In the genomic region with DNA sequence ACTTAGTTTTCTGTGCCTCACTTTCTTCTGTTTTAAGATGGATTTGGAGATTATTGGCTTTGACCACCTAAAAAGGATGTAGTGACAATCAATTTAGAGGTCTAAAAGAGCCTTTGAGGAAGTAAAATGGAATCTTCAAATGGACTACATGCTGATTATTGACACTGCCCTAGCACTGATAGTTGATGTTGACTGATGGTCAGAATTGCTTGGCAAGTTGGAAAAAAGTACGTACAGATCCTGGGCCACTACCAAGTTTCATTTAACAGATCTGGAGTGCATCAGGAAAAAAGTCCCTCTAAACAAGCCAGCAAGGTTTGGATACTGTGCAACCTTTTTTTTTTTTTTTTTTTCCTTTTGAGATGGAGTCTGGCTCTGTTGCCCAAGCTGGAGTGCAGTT, we compare ENCODE assay signal across 33 cellular contexts.
"Had no signal": no experiment of that assay in that cellular context is flagged by ENCODE, and none has a peak within 500 bp of the region (broad histone marks: within the 10 kb centered on the region; RNA-seq: fewer than 3 reads in every experiment).

No MANE protein-coding gene starts in this region.

- H3K9ac ChIP-seq: KMS-11 had no signal

- H3K9me3 Mint-ChIP-seq: activated B cell treated with CpG ODN at 0.5 μM for 24 hours; activated CD8-positive, alpha-beta T cell treated with anti-CD3 and anti-CD28 coated beads for 36 hours; activated naive CD8-positive, alpha-beta T cell treated with anti-CD3 and anti-CD28 coated beads for 36 hours; activated T-helper 17 cell treated with anti-CD3 and anti-CD28 coated beads, Interleukin-2, amount 50 U/mL, for 72 hours; brain had no signal

- H3K36me3 Mint-ChIP-seq: brain had no signal

- H3K4me3 Mint-ChIP-seq: activated B cell treated with CpG ODN at 0.5 μM for 24 hours; activated CD8-positive, alpha-beta T cell treated with anti-CD3 and anti-CD28 coated beads for 36 hours; activated naive CD8-positive, alpha-beta T cell treated with anti-CD3 and anti-CD28 coated beads for 36 hours; activated T-helper 17 cell treated with anti-CD3 and anti-CD28 coated beads, Interleukin-2, amount 50 U/mL, for 72 hours; brain had no signal

- H3K4me2 ChIP-seq: KMS-11 had no signal

- H3K27ac ChIP-seq: KMS-11, VCaP had no signal

- ATAC-seq: activated CD8-positive, alpha-beta T cell treated with anti-CD3 and anti-CD28 coated beads for 36 hours; activated T-helper 17 cell treated with anti-CD3 and anti-CD28 coated beads, Interleukin-2, amount 50 U/mL, for 72 hours; PC-3 had no signal

- H3K27me3 Mint-ChIP-seq: brain had no signal

- DNase-seq: activated B cell treated with CpG ODN at 0.5 μM for 24 hours; activated CD4-positive, alpha-beta T cell treated with anti-CD3 and anti-CD28 coated beads for 4 hours; activated CD4-positive, alpha-beta T cell treated with anti-CD3 and anti-CD28 coated beads, Interleukin-2, amount 50 U/mL, for 1 hour; activated CD4-positive, CD25-positive, alpha-beta regulatory T cell treated with anti-CD3 and anti-CD28 coated beads, Interleukin-2, amount 50 U/mL, for 72 hours; activated CD8-positive, alpha-beta T cell treated with anti-CD3 and anti-CD28 coated beads for 36 hours; activated effector memory CD4-positive, alpha-beta T cell treated with anti-CD3 and anti-CD28 coated beads, Interleukin-2, amount 50 U/mL, for 16 hours; activated naive CD4-positive, alpha-beta T cell; activated naive CD4-positive, alpha-beta T cell treated with anti-CD3 and anti-CD28 coated beads, Interleukin-2, amount 50 U/mL, for 16 hours; activated naive CD8-positive, alpha-beta T cell treated with anti-CD3 and anti-CD28 coated beads for 36 hours; activated T-cell treated with anti-CD3 and anti-CD28 coated beads, Interleukin-2, amount 50 U/mL, for 48 hours; amygdala; central memory CD4-positive, alpha-beta T cell; MM.1S; MV-4-11; NCI-H1092; NCI-H1436 treated with DMSO at 0.1 percent for 48 hours; NCI-H1694 treated with DMSO at 0.1 percent for 48 hours; NCI-H2029; NCI-H2171; NCI-H510A; NCI-H526; NCI-H748 treated with DMSO at 0.1 percent for 48 hours; NK-92 treated with Interleukin-12 subunit alpha and Interleukin-12 subunit beta, amount 100 ng/mL, for 24 hours; PC-3; Right ventricle myocardium superior; SW 1271; T-helper 1 cell; T-helper 2 cell; T-helper 9 cell had no signal

- H3K27ac Mint-ChIP-seq: activated B cell treated with CpG ODN at 0.5 μM for 24 hours; activated CD8-positive, alpha-beta T cell treated with anti-CD3 and anti-CD28 coated beads for 36 hours; activated naive CD8-positive, alpha-beta T cell treated with anti-CD3 and anti-CD28 coated beads for 36 hours; activated T-helper 17 cell treated with anti-CD3 and anti-CD28 coated beads, Interleukin-2, amount 50 U/mL, for 72 hours; brain had no signal

- H3K4me1 Mint-ChIP-seq: activated B cell treated with CpG ODN at 0.5 μM for 24 hours had no signal
